ENCODE assay signal across 15 cellular contexts in genomic region chr12:28909291-28909690, GRCh38.
"Had no signal": no experiment of that assay in that cellular context is flagged by ENCODE, and none has a peak within 500 bp of the region (broad histone marks: within the 10 kb centered on the region; RNA-seq: fewer than 3 reads in every experiment).

No MANE protein-coding gene starts in this region.

- H3K4me3 ChIP-seq: left ventricle myocardium inferior, ovary, thoracic aorta had no signal

- H3K4me1 Mint-ChIP-seq: nephron progenitor cell; stimulated activated naive CD8-positive, alpha-beta T cell treated with anti-CD3 and anti-CD28 coated beads, Interleukin-15, amount 100 ng/mL, for 72 hours had no signal

- H3K9me3 ChIP-seq: ovary had no signal

- H3K27me3 Mint-ChIP-seq: activated T-cell treated with anti-CD3 and anti-CD28 coated beads, Interleukin-2, amount 50 U/mL, for 24 hours; stimulated activated naive CD8-positive, alpha-beta T cell treated with anti-CD3 and anti-CD28 coated beads, Interleukin-15, amount 100 ng/mL, for 72 hours had no signal

- H3K4me1 ChIP-seq: left ventricle myocardium inferior had no signal

- H3K36me3 ChIP-seq: left ventricle myocardium inferior, ovary, thoracic aorta had no signal

- H3K27me3 ChIP-seq: ovary had no signal

- H3K4me3 Mint-ChIP-seq: activated T-cell treated with anti-CD3 and anti-CD28 coated beads, Interleukin-2, amount 50 U/mL, for 24 hours; nephron progenitor cell; stimulated activated naive CD8-positive, alpha-beta T cell treated with anti-CD3 and anti-CD28 coated beads, Interleukin-15, amount 100 ng/mL, for 72 hours had no signal

- H3K27ac Mint-ChIP-seq: activated naive CD4-positive, alpha-beta T cell treated with anti-CD3 and anti-CD28 coated beads, Interleukin-2, amount 50 U/mL, for 72 hours; activated T-cell treated with anti-CD3 and anti-CD28 coated beads, Interleukin-2, amount 50 U/mL, for 24 hours; nephron progenitor cell; stimulated activated naive CD8-positive, alpha-beta T cell treated with anti-CD3 and anti-CD28 coated beads, Interleukin-15, amount 100 ng/mL, for 72 hours had no signal

- DNase-seq: activated CD4-positive, alpha-beta T cell treated with anti-CD3 and anti-CD28 coated beads, Interleukin-2, amount 50 U/mL, for 4 hours; activated effector memory CD4-positive, alpha-beta T cell treated with anti-CD3 and anti-CD28 coated beads, Interleukin-2, amount 50 U/mL, for 16 hours; activated T-cell treated with anti-CD3 and anti-CD28 coated beads, Interleukin-2, amount 50 U/mL, for 24 hours; cortex of kidney; effector memory CD4-positive, alpha-beta T cell; erythroblast; kidney; left ventricle myocardium inferior; mesendoderm; nephron progenitor cell; ovary; stimulated activated CD4-positive, alpha-beta T cell treated with anti-CD3 and anti-CD28 coated beads, Interleukin-4, amount 100 ng/mL, for 4 hours; stimulated activated naive CD8-positive, alpha-beta T cell treated with anti-CD3 and anti-CD28 coated beads, Interleukin-15, amount 100 ng/mL, for 72 hours had no signal

- H3K27ac ChIP-seq: left ventricle myocardium inferior, ovary, thoracic aorta had no signal
